18 cellular contexts compared by ENCODE assay signal in the genomic region with DNA sequence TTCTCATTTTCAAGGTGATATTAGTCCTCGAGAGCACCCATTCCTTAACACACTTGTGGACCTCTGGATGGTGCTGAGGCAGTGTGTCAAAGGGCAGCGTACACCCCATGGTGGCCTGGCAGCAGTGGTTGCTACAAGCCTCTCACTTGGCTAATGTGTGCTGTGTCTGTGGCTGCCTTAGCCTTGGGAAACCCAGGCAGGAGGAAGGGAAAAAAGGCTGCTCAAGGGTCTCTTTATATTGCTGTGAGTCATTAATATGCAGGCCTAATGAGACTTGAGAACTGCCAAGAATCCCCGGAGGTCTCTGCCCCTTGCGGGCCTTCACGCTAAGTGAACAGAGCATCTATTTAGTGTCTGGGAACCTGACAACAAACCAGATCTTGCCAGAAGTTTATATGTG. TPM values are rescaled to one million over a fixed set of nuclear protein-coding genes. Genes with fewer than 3 reads are reported as not detected.
DNase-seq lines count a peak whose midpoint lies in the region; ATAC-seq and TF ChIP-seq lines count a peak whose summit lies in the region.
"Had no signal": no experiment of that assay in that cellular context is flagged by ENCODE, and none has a peak within 500 bp of the region (broad histone marks: within the 10 kb centered on the region; RNA-seq: fewer than 3 reads in every experiment).

No MANE protein-coding gene starts in this region.

- ATAC-seq in upper lobe of right lung = no peak
- ATAC-seq: esophagus mucosa had no signal

- H3K27me3 Mint-ChIP-seq in endothelial cell (ENCODE audit: unreplicated experiment) (peaks cover 14% of the 10 kb centered on the region), chondrocyte (ENCODE audit: low read depth) (no peaks in the 10 kb centered on the region)

- H3K36me3 ChIP-seq in upper lobe of right lung = no peaks in the 10 kb centered on the region
- H3K36me3 ChIP-seq: WERI-Rb-1 had no signal

- TF ChIP-seq CTCF in upper lobe of right lung (IDR thresholded peaks at IDR 0.05) (no peak), endothelial cell (IDR thresholded peaks at IDR 0.05; ENCODE audit: unreplicated experiment) (no peak), chondrocyte (IDR thresholded peaks at IDR 0.05) (no peak)

- H3K27me3 ChIP-seq in upper lobe of right lung = peaks cover 32% of the 10 kb centered on the region
- H3K27me3 ChIP-seq: testis had no signal

- intact Hi-C loops in posterior cingulate gyrus (cut with DNase I) = no loop called here
- intact Hi-C loops in upper lobe of right lung (cut with DNase I) = no loop called here

- no peak overlapping the region for H3K4me3 Mint-ChIP-seq in endothelial cell (ENCODE audit: unreplicated experiment)
- H3K4me3 Mint-ChIP-seq in chondrocyte (ENCODE audit: unreplicated experiment) = no peak overlapping the region
- H3K4me3 Mint-ChIP-seq: B cell; central memory CD8-positive, alpha-beta T cell had no signal

- H3K4me1 ChIP-seq in upper lobe of right lung = peaks cover 14% of the 10 kb centered on the region
- H3K4me1 ChIP-seq: parathyroid adenoma, testis had no signal

- H3K9me3 Mint-ChIP-seq in endothelial cell (ENCODE audit: unreplicated experiment) = no peaks in the 10 kb centered on the region
- no peaks in the 10 kb centered on the region for H3K9me3 Mint-ChIP-seq in chondrocyte (ENCODE audit: low read depth)
- H3K9me3 Mint-ChIP-seq: central memory CD8-positive, alpha-beta T cell had no signal

- H3K36me3 Mint-ChIP-seq in endothelial cell (ENCODE audit: low read depth, unreplicated experiment) (peaks cover 5% of the 10 kb centered on the region), chondrocyte (ENCODE audit: low read depth) (no peaks in the 10 kb centered on the region)

- peaks cover 9% of the 10 kb centered on the region for H3K4me1 Mint-ChIP-seq in endothelial cell (ENCODE audit: unreplicated experiment)
- peaks cover 47% of the 10 kb centered on the region for H3K4me1 Mint-ChIP-seq in chondrocyte (ENCODE audit: low read depth)
- H3K4me1 Mint-ChIP-seq: B cell; central memory CD8-positive, alpha-beta T cell had no signal

- H3K9me3 ChIP-seq in upper lobe of right lung = no peaks in the 10 kb centered on the region
- H3K9me3 ChIP-seq: testis had no signal

- peak; percentile 23 for DNase-seq in ELF-1 (ENCODE audit: low read depth, low spot score)
- DNase-seq in hypothalamus (lab: John Stamatoyannopoulos, UW) = peak in 44 of 51 donors; percentile 3 to 87 (median 50)
- DNase-seq in posterior cingulate gyrus = peak in 9 of 10 donors; percentile 36 to 91 (median 53)
- DNase-seq in upper lobe of right lung = no peak
- DNase-seq in endothelial cell (ENCODE audit: low spot score) = no peak
- DNase-seq in chondrocyte (ENCODE audit: low spot score) = no peak
- no peak for DNase-seq in DMS53 (lab: John Stamatoyannopoulos, UW)
- DNase-seq: activated naive CD4-positive, alpha-beta T cell treated with Interleukin-2 at 50 U/mL for 16 hours; mammary epithelial cell; NCI-H1048; NCI-H446; testis; WERI-Rb-1 had no signal

- H3K4me3 ChIP-seq in upper lobe of right lung = no peak overlapping the region
- H3K4me3 ChIP-seq: testis had no signal

- H3K27ac Mint-ChIP-seq in endothelial cell (ENCODE audit: unreplicated experiment) (no peak overlapping the region), chondrocyte (ENCODE audit: unreplicated experiment) (no peak overlapping the region)
- H3K27ac Mint-ChIP-seq: B cell had no signal

- H3K27ac ChIP-seq in angular gyrus (ENCODE audit: low read depth, low read length) (peak overlapping the region; percentile 57), upper lobe of right lung (no peak overlapping the region)
- H3K27ac ChIP-seq: parathyroid adenoma, testis, WERI-Rb-1 had no signal

RNA-seq across cellular contexts. Expression of a gene that starts 7.0 kb away (rescaled TPM):
- total RNA-seq in upper lobe of right lung (0.41 TPM), endothelial cell (ENCODE audit: unreplicated experiment) (10.8 TPM), chondrocyte (30.2 to 69.6 TPM (median 30.5 TPM) in 3 replicates)
- total RNA-seq: B cell, mammary epithelial cell had no signal

Comparison
In these comparisons a context has a peak if more than half of its experiments do, and no peak if none do; other contexts are left out.
1. DNase-seq: peak in ELF-1 (single experiment), hypothalamus (44 of 51) and posterior cingulate gyrus (9 of 10); none in upper lobe of right lung (single experiment), endothelial cell (single experiment), chondrocyte (single experiment) and DMS53 (single experiment).